2 cellular contexts compared by ENCODE assay signal in the genomic region with DNA sequence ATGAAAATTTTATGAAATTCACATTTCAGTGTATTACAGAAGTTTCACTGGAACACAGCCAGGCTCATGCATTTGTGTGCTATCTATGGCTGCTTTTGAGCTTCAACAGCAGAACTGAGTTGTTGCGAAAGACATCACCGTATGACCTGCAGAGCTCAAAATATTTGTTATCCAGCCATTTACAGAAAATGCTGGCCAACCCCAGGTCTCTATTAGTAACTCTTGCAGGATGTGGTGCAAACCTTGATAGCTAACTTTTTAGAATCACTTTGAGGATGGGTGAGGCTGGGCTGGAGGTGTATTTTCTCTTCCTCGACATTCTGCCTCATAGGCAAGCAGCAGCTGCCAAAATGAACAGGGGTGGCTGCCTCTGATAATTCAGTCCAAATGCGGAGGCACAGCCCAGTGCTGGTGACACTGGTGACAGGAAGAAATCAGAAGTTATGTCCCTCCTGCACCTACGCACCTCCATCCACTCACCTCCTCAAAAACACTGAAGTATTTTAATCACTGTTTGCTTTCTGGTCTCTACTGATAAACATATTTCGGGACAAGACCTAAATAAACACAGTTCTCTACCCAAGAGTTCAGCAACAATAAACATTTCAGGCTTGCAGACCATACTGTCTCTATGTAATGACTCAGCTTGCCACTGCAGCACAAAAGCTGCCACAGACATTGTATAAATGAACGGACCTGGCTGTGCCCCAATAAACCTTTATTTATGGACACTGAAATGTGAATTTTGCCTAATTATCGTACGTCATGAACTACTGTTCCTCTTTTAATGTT.
TF ChIP-seq lines count a peak whose summit lies in the region.

No MANE protein-coding gene starts in this region.

TF ChIP-seq in IMR-90, 13 proteins besides CTCF, POLR2A, EP300 and RAD21:
- no peak for TF ChIP-seq RFX5 (IDR thresholded peaks at IDR 0.05; ENCODE audit: low read depth, low read length)
- TF ChIP-seq MXI1 (IDR thresholded peaks at IDR 0.05; ENCODE audit: borderline replicate concordance, low read depth, low read length) = no peak
- peak; percentile 96 for TF ChIP-seq CEBPB (IDR thresholded peaks at IDR 0.05; ENCODE audit: low read depth, low read length)
- no peak for TF ChIP-seq RCOR1 (IDR thresholded peaks at IDR 0.05; ENCODE audit: insufficient replicate concordance, low read length)
- TF ChIP-seq BHLHE40 (IDR thresholded peaks at IDR 0.05; ENCODE audit: low read depth, low read length) = no peak
- no peak for TF ChIP-seq MAZ (IDR thresholded peaks at IDR 0.05; ENCODE audit: borderline replicate concordance, low read depth, low read length)
- TF ChIP-seq CHD1 (IDR thresholded peaks at IDR 0.05; ENCODE audit: low read depth, low read length) = no peak
- TF ChIP-seq, protein P1, sequence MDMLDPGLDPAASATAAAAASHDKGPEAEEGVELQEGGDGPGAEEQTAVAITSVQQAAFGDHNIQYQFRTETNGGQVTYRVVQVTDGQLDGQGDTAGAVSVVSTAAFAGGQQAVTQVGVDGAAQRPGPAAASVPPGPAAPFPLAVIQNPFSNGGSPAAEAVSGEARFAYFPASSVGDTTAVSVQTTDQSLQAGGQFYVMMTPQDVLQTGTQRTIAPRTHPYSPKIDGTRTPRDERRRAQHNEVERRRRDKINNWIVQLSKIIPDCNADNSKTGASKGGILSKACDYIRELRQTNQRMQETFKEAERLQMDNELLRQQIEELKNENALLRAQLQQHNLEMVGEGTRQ (IDR thresholded peaks at IDR 0.05; ENCODE audit: low read depth, low read length) = no peak
- no peak for TF ChIP-seq SMC3 (IDR thresholded peaks at IDR 0.05; ENCODE audit: low read depth, low read length)
- peak; percentile 56; the same call in 1 of the 2 replicates for TF ChIP-seq NFE2L2 (IDR thresholded peaks at IDR 0.05; ENCODE audit: low read depth, low read length)
- TF ChIP-seq, protein P2, sequence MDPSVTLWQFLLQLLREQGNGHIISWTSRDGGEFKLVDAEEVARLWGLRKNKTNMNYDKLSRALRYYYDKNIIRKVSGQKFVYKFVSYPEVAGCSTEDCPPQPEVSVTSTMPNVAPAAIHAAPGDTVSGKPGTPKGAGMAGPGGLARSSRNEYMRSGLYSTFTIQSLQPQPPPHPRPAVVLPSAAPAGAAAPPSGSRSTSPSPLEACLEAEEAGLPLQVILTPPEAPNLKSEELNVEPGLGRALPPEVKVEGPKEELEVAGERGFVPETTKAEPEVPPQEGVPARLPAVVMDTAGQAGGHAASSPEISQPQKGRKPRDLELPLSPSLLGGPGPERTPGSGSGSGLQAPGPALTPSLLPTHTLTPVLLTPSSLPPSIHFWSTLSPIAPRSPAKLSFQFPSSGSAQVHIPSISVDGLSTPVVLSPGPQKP (IDR thresholded peaks at IDR 0.05; ENCODE audit: borderline replicate concordance, low read depth, low read length) = no peak
- TF ChIP-seq MAFK (IDR thresholded peaks at IDR 0.05; ENCODE audit: low read depth, low read length) = peak; percentile 74
- TF ChIP-seq FOS (IDR thresholded peaks at IDR 0.05; ENCODE audit: low read depth, low read length) = peak; percentile 72

TF ChIP-seq in HepG2, 621 proteins besides CTCF, POLR2A, EP300 and RAD21 (continues in another document):
- TF ChIP-seq CCAR2 (optimal IDR thresholded peaks at IDR 0.05; ENCODE audit: low read depth, low read length) (no peak), ONECUT2 (CRISPR knock-in tag; IDR thresholded peaks at IDR 0.05) (no peak), RFXAP (CRISPR knock-in tag; IDR thresholded peaks at IDR 0.05; ENCODE audit: borderline replicate concordance) (no peak), ELF3 (CRISPR knock-in tag; IDR thresholded peaks at IDR 0.05) (peak; percentile 32; the same call in 1 of the 2 replicates), GATAD1 (CRISPR knock-in tag; IDR thresholded peaks at IDR 0.05) (0 out of 2 replicates have a peak, but pooled peaks have one; percentile 15), LCORL (IDR thresholded peaks at IDR 0.05) (0 out of 2 replicates have a peak, but pooled peaks have one; percentile 6), LCORL (CRISPR knock-in tag; IDR thresholded peaks at IDR 0.05) (no peak; the same call in 1 of the 2 replicates), GLI4 (CRISPR knock-in tag; IDR thresholded peaks at IDR 0.05; ENCODE audit: borderline replicate concordance) (no peak), ZFY (CRISPR knock-in tag; IDR thresholded peaks at IDR 0.05) (0 out of 2 replicates have a peak, but pooled peaks have one; percentile 0), BCL6 (CRISPR knock-in tag; IDR thresholded peaks at IDR 0.05) (peak; percentile 41; the same call in 1 of the 2 replicates), KLF9 (CRISPR knock-in tag; IDR thresholded peaks at IDR 0.05; ENCODE audit: low read depth) (0 out of 2 replicates have a peak, but pooled peaks have one; percentile 17), DR1 (CRISPR knock-in tag; IDR thresholded peaks at IDR 0.05) (no peak), MXI1 (IDR thresholded peaks at IDR 0.05; ENCODE audit: borderline replicate concordance, low read depth, low read length) (peak; percentile 42; the same call in 1 of the 3 replicates), ARID2 (CRISPR knock-in tag; IDR thresholded peaks at IDR 0.05; ENCODE audit: borderline replicate concordance) (peak; percentile 45; the same call in 1 of the 2 replicates), ZNF543 (CRISPR knock-in tag; IDR thresholded peaks at IDR 0.05) (0 out of 2 replicates have a peak, but pooled peaks have one; percentile 37), ZKSCAN8 (CRISPR knock-in tag; IDR thresholded peaks at IDR 0.05; ENCODE audit: borderline replicate concordance) (no peak), NR2C2 (CRISPR knock-in tag; IDR thresholded peaks at IDR 0.05; ENCODE audit: borderline replicate concordance) (peak; percentile 9; the same call in 1 of the 2 replicates), RARA (CRISPR knock-in tag; IDR thresholded peaks at IDR 0.05) (peak; percentile 31), MEIS2 (CRISPR knock-in tag; IDR thresholded peaks at IDR 0.05) (0 out of 2 replicates have a peak, but pooled peaks have one; percentile 30), FOXA1 (IDR thresholded peaks at IDR 0.05) (no peak), FOXA1 (CRISPR knock-in tag; IDR thresholded peaks at IDR 0.05) (peak; percentile 51), DNMT3B (CRISPR knock-in tag; conservative IDR thresholded peaks at IDR 0.05) (peak; percentile 76; the same call in 1 of the 2 replicates), ZNF30 (CRISPR knock-in tag; IDR thresholded peaks at IDR 0.05) (no peak), GATAD2A (CRISPR knock-in tag; IDR thresholded peaks at IDR 0.05) (peak; percentile 51), PITX1 (CRISPR knock-in tag; IDR thresholded peaks at IDR 0.05) (peak; percentile 55; the same call in 1 of the 2 replicates), POGZ (CRISPR knock-in tag; IDR thresholded peaks at IDR 0.05) (peak; percentile 51; the same call in 1 of the 2 replicates), RFXANK (CRISPR knock-in tag; IDR thresholded peaks at IDR 0.05) (0 out of 2 replicates have a peak, but pooled peaks have one; percentile 20), CEBPG (CRISPR knock-in tag; IDR thresholded peaks at IDR 0.05) (peak; percentile 96), CREB1 (IDR thresholded peaks at IDR 0.05) (no peak), CREB1 (CRISPR knock-in tag; IDR thresholded peaks at IDR 0.05) (peak; percentile 40; the same call in 1 of the 2 replicates), JUND (CRISPR knock-in tag; IDR thresholded peaks at IDR 0.05) (0 out of 2 replicates have a peak, but pooled peaks have one; percentile 47)
- TF ChIP-seq, protein P3, sequence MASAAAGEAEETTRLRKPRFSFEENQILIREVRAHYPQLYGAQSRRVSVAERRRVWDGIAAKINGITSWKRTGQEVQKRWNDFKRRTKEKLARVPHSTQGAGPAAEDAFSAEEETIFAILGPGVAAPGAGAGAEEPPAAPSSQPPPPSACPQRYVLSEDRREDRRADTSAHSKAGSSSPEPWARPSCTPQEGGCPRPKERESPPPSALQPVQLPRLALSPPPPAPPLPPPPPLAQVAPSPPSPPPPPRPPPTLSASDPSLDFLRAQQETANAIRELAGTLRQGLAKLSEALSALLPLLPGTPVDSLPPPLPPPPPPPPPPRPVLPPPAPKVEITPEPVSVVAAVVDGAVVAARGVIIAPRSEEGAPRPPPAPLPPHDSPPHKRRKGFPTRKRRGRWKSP (CRISPR knock-in tag; IDR thresholded peaks at IDR 0.05) = peak; percentile 38; the same call in 1 of the 2 replicates
- TF ChIP-seq, protein P4, sequence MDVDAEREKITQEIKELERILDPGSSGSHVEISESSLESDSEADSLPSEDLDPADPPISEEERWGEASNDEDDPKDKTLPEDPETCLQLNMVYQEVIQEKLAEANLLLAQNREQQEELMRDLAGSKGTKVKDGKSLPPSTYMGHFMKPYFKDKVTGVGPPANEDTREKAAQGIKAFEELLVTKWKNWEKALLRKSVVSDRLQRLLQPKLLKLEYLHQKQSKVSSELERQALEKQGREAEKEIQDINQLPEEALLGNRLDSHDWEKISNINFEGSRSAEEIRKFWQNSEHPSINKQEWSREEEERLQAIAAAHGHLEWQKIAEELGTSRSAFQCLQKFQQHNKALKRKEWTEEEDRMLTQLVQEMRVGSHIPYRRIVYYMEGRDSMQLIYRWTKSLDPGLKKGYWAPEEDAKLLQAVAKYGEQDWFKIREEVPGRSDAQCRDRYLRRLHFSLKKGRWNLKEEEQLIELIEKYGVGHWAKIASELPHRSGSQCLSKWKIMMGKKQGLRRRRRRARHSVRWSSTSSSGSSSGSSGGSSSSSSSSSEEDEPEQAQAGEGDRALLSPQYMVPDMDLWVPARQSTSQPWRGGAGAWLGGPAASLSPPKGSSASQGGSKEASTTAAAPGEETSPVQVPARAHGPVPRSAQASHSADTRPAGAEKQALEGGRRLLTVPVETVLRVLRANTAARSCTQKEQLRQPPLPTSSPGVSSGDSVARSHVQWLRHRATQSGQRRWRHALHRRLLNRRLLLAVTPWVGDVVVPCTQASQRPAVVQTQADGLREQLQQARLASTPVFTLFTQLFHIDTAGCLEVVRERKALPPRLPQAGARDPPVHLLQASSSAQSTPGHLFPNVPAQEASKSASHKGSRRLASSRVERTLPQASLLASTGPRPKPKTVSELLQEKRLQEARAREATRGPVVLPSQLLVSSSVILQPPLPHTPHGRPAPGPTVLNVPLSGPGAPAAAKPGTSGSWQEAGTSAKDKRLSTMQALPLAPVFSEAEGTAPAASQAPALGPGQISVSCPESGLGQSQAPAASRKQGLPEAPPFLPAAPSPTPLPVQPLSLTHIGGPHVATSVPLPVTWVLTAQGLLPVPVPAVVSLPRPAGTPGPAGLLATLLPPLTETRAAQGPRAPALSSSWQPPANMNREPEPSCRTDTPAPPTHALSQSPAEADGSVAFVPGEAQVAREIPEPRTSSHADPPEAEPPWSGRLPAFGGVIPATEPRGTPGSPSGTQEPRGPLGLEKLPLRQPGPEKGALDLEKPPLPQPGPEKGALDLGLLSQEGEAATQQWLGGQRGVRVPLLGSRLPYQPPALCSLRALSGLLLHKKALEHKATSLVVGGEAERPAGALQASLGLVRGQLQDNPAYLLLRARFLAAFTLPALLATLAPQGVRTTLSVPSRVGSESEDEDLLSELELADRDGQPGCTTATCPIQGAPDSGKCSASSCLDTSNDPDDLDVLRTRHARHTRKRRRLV (CRISPR knock-in tag; IDR thresholded peaks at IDR 0.05) = 0 out of 2 replicates have a peak, but pooled peaks have one; percentile 63
- TF ChIP-seq, protein P5, sequence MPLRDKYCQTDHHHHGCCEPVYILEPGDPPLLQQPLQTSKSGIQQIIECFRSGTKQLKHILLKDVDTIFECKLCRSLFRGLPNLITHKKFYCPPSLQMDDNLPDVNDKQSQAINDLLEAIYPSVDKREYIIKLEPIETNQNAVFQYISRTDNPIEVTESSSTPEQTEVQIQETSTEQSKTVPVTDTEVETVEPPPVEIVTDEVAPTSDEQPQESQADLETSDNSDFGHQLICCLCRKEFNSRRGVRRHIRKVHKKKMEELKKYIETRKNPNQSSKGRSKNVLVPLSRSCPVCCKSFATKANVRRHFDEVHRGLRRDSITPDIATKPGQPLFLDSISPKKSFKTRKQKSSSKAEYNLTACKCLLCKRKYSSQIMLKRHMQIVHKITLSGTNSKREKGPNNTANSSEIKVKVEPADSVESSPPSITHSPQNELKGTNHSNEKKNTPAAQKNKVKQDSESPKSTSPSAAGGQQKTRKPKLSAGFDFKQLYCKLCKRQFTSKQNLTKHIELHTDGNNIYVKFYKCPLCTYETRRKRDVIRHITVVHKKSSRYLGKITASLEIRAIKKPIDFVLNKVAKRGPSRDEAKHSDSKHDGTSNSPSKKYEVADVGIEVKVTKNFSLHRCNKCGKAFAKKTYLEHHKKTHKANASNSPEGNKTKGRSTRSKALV (CRISPR knock-in tag; IDR thresholded peaks at IDR 0.05) = 0 out of 2 replicates have a peak, but pooled peaks have one; percentile 42
- TF ChIP-seq, protein P6, sequence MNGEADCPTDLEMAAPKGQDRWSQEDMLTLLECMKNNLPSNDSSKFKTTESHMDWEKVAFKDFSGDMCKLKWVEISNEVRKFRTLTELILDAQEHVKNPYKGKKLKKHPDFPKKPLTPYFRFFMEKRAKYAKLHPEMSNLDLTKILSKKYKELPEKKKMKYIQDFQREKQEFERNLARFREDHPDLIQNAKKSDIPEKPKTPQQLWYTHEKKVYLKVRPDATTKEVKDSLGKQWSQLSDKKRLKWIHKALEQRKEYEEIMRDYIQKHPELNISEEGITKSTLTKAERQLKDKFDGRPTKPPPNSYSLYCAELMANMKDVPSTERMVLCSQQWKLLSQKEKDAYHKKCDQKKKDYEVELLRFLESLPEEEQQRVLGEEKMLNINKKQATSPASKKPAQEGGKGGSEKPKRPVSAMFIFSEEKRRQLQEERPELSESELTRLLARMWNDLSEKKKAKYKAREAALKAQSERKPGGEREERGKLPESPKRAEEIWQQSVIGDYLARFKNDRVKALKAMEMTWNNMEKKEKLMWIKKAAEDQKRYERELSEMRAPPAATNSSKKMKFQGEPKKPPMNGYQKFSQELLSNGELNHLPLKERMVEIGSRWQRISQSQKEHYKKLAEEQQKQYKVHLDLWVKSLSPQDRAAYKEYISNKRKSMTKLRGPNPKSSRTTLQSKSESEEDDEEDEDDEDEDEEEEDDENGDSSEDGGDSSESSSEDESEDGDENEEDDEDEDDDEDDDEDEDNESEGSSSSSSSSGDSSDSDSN (CRISPR knock-in tag; IDR thresholded peaks at IDR 0.05) = peak; percentile 65
- TF ChIP-seq, protein P7, sequence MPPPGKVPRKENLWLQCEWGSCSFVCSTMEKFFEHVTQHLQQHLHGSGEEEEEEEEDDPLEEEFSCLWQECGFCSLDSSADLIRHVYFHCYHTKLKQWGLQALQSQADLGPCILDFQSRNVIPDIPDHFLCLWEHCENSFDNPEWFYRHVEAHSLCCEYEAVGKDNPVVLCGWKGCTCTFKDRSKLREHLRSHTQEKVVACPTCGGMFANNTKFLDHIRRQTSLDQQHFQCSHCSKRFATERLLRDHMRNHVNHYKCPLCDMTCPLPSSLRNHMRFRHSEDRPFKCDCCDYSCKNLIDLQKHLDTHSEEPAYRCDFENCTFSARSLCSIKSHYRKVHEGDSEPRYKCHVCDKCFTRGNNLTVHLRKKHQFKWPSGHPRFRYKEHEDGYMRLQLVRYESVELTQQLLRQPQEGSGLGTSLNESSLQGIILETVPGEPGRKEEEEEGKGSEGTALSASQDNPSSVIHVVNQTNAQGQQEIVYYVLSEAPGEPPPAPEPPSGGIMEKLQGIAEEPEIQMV (CRISPR knock-in tag; IDR thresholded peaks at IDR 0.05; ENCODE audit: low read depth) = peak; percentile 47; the same call in 1 of the 2 replicates
